ENCODE assay signal across 19 cellular contexts in genomic region chr3:77247063-77247462, GRCh38.
"Had no signal": no experiment of that assay in that cellular context is flagged by ENCODE, and none has a peak within 500 bp of the region (broad histone marks: within the 10 kb centered on the region; RNA-seq: fewer than 3 reads in every experiment).

No MANE protein-coding gene starts in this region.

- H3K9me3 ChIP-seq: gastroesophageal sphincter, transverse colon, vagina had no signal

- H3K27ac Mint-ChIP-seq: activated CD4-positive, alpha-beta T cell treated with anti-CD3 and anti-CD28 coated beads, Interleukin-2, amount 10 ng/mL, durations not matched to agents 24 days and 14 days; activated CD8-positive, alpha-beta T cell treated with anti-CD3 and anti-CD28 coated beads, Interleukin-2, amount 10 ng/mL, durations not matched to agents 7 days and 5 days; activated naive CD4-positive, alpha-beta T cell treated with anti-CD3 and anti-CD28 coated beads, Interleukin-2, amount 50 U/mL, for 24 hours; endodermal cell; T-helper 2 cell treated with Interferon-gamma antibody and Interleukin-4, amounts not matched to agents 5 μg/mL and 100 μg/mL, for 36 hours had no signal

- H3K36me3 Mint-ChIP-seq: activated naive CD4-positive, alpha-beta T cell treated with anti-CD3 and anti-CD28 coated beads, Interleukin-2, amount 50 U/mL, for 24 hours had no signal

- H3K27ac ChIP-seq: gastroesophageal sphincter, parathyroid adenoma, transverse colon, vagina had no signal

- H3K9me3 Mint-ChIP-seq: endodermal cell had no signal

- H3K4me3 ChIP-seq: gastroesophageal sphincter, transverse colon, vagina had no signal

- H3K27me3 Mint-ChIP-seq: activated CD4-positive, alpha-beta T cell treated with anti-CD3 and anti-CD28 coated beads, Interleukin-2, amount 10 ng/mL, durations not matched to agents 24 days and 14 days; activated naive CD4-positive, alpha-beta T cell treated with anti-CD3 and anti-CD28 coated beads, Interleukin-2, amount 50 U/mL, for 24 hours had no signal

- H3K9ac ChIP-seq: parathyroid adenoma had no signal

- H3K4me3 Mint-ChIP-seq: activated CD4-positive, alpha-beta T cell treated with anti-CD3 and anti-CD28 coated beads, Interleukin-2, amount 10 ng/mL, durations not matched to agents 24 days and 14 days; activated CD8-positive, alpha-beta T cell treated with anti-CD3 and anti-CD28 coated beads, Interleukin-2, amount 10 ng/mL, durations not matched to agents 7 days and 5 days; activated naive CD4-positive, alpha-beta T cell treated with anti-CD3 and anti-CD28 coated beads, Interleukin-2, amount 50 U/mL, for 24 hours; endodermal cell; nephron; T-helper 2 cell treated with Interferon-gamma antibody and Interleukin-4, amounts not matched to agents 5 μg/mL and 100 μg/mL, for 36 hours had no signal

- H3K36me3 ChIP-seq: gastroesophageal sphincter, transverse colon, vagina had no signal

- DNase-seq: activated CD4-positive, alpha-beta T cell treated with anti-CD3 and anti-CD28 coated beads, Interleukin-2, amount 10 ng/mL, durations not matched to agents 24 days and 14 days; activated CD4-positive, CD25-positive, alpha-beta regulatory T cell; activated CD8-positive, alpha-beta memory T cell treated with anti-CD3 and anti-CD28 coated beads, Interleukin-2, amount 50 U/mL, for 4 hours; activated CD8-positive, alpha-beta T cell treated with anti-CD3 and anti-CD28 coated beads, Interleukin-2, amount 10 ng/mL, durations not matched to agents 7 days and 5 days; activated effector memory CD4-positive, alpha-beta T cell treated with anti-CD3 and anti-CD28 coated beads, Interleukin-2, amount 50 U/mL, for 16 hours; activated T-cell treated with anti-CD3 and anti-CD28 coated beads, Interleukin-2, amount 50 U/mL, for 48 hours; endodermal cell; kidney; stimulated activated CD4-positive, alpha-beta T cell treated with anti-CD3 and anti-CD28 coated beads, Interleukin-4, amount 100 ng/mL, for 4 hours; stimulated activated CD8-positive, alpha-beta memory T cell treated with anti-CD3 and anti-CD28 coated beads, Interleukin-4, amount 100 ng/mL, for 48 hours; stimulated activated naive CD4-positive, alpha-beta T cell treated with Interleukin-2 at 50 U/mL for 16 hours; substantia nigra; transverse colon had no signal

- H3K79me2 ChIP-seq: parathyroid adenoma had no signal

- H2AFZ ChIP-seq: parathyroid adenoma had no signal

- H3K4me1 ChIP-seq: gastroesophageal sphincter, parathyroid adenoma, transverse colon, vagina had no signal

- H3K4me1 Mint-ChIP-seq: activated CD4-positive, alpha-beta T cell treated with anti-CD3 and anti-CD28 coated beads, Interleukin-2, amount 10 ng/mL, durations not matched to agents 24 days and 14 days; activated naive CD4-positive, alpha-beta T cell treated with anti-CD3 and anti-CD28 coated beads, Interleukin-2, amount 50 U/mL, for 24 hours had no signal

- H3K27me3 ChIP-seq: gastroesophageal sphincter, transverse colon, vagina had no signal
